ENCODE assay signal across 8 cellular contexts in genomic region chr10:484925-485661, GRCh38.
DNase-seq lines count a peak whose midpoint lies in the region; ATAC-seq and TF ChIP-seq lines count a peak whose summit lies in the region.

No MANE protein-coding gene starts in this region.

- H3K27ac ChIP-seq in BLaER1 (peak overlapping the region; percentile 75), spleen (peak overlapping the region in 7 of 8 donors; percentile 70 to 82 (median 74))

- intact Hi-C loops in spleen (cut with DNase I; ENCODE audit: low total_unique reads), result no loop called here

- ATAC-seq in HG02798 (IDR thresholded peaks at IDR 0.05; ENCODE audit: poor library complexity, unreplicated experiment) (peak; percentile 65), GM21528 (IDR thresholded peaks at IDR 0.05; ENCODE audit: low FRiP score, unreplicated experiment) (no peak)

- 36 to 71% (median 63%) methylated on average over 31 of the region's 31 CpGs for WGBS in spleen, 5 donors

- peak; percentile 67 for DNase-seq in activated CD8-positive, alpha-beta memory T cell treated with anti-CD3 and anti-CD28 coated beads for 24 hours
- DNase-seq in fibroblast of pulmonary artery (ENCODE audit: low read depth) (no peak), spleen (peak; percentile 76), NOMO-1 treated with DMSO at 0.1 percent for 48 hours (lab: John Stamatoyannopoulos, UW; ENCODE audit: unreplicated experiment) (no peak), pons (ENCODE audit: low spot score) (no peak)

- H3K4me1 ChIP-seq in BLaER1 (peaks cover 70% of the 10 kb centered on the region), spleen (peaks cover 0 to 14% (median 0%) of the 10 kb centered on the region in 6 donors)

- H3K36me3 ChIP-seq in BLaER1, result peaks cover 41% of the 10 kb centered on the region
- H3K36me3 ChIP-seq in spleen, result no peaks in the 10 kb centered on the region

- peak in 1 of 3 donors; percentile 11 for TF ChIP-seq POLR2A in spleen (IDR thresholded peaks at IDR 0.05)

- H3K4me3 ChIP-seq in BLaER1, result peak overlapping the region; percentile 64
- H3K4me3 ChIP-seq in fibroblast of pulmonary artery (replicated peaks; ENCODE audit: low read depth, low read length), result peak overlapping the region; percentile 31
- peak overlapping the region; percentile 18 to 66 (median 32) for H3K4me3 ChIP-seq in spleen

- H3K9ac ChIP-seq in BLaER1, result peak overlapping the region; percentile 71

- H3K9me3 ChIP-seq in BLaER1 (no peaks in the 10 kb centered on the region), spleen (no peaks in the 10 kb centered on the region)

- H3K4me2 ChIP-seq in BLaER1, result peak overlapping the region; percentile 77

- no peak for TF ChIP-seq CTCF in fibroblast of pulmonary artery (IDR thresholded peaks at IDR 0.05; ENCODE audit: low read length, missing control alignments)
- TF ChIP-seq CTCF in spleen (IDR thresholded peaks at IDR 0.05 in 8 of 11, conservative IDR thresholded peaks at IDR 0.05 in 3 of 11), result no peak

- H3K27me3 ChIP-seq in BLaER1 (0 out of 2 replicates have a peak, but pooled peaks cover 4% of the 10 kb centered on the region), spleen (replicated peaks in 1 of 7) (no peaks in the 10 kb centered on the region)

- H4K20me1 ChIP-seq in BLaER1, result peaks cover 92% of the 10 kb centered on the region

Comparison
In these comparisons a context has a peak if more than half of its experiments do, and no peak if none do; other contexts are left out.
1. DNase-seq: peak in activated CD8-positive, alpha-beta memory T cell treated with anti-CD3 and anti-CD28 coated beads for 24 hours (single experiment) and spleen (single experiment); none in fibroblast of pulmonary artery (single experiment), NOMO-1 treated with DMSO at 0.1 percent for 48 hours (single experiment) and pons (single experiment).
2. Peak in every context shown above with its lines, with median percentiles within 50 percentile points of each other: H3K4me3 ChIP-seq.